ENCODE assay signal across 15 cellular contexts in the genomic region with DNA sequence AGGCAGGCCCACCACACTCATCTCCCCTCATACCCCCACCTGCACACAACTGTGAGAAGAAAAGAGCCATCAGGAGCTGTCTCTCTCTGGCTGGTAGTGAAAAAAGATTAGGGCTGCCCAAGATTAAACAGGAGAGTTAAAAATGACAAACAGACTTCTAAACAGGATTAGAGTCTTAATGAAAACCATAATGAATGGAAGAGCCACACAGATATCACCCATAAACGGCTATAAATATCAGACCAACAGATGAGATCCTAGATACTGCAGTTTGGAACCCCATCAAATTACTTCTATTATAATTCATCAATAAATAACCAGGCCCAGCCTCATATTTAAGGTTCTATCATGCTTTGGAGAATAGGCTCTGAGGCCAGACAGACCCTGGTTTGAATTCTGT.
A peak's percentile ranks its signal among the peaks of the same experiment; 100 is the strongest.
DNase-seq lines count a peak whose midpoint lies in the region; TF ChIP-seq lines count a peak whose summit lies in the region.
"Had no signal": no experiment of that assay in that cellular context is flagged by ENCODE, and none has a peak within 500 bp of the region (broad histone marks: within the 10 kb centered on the region; RNA-seq: fewer than 3 reads in every experiment).

No MANE protein-coding gene starts in this region.

- in situ Hi-C loops in HAP-1 (cut with MboI; ENCODE audit: low sequenced_read_pairs): no loop called here

- no peaks in the 10 kb centered on the region for H3K79me2 ChIP-seq in mesendoderm (ENCODE audit: control insufficient read depth, insufficient read depth, low read length)

- peak overlapping the region; percentile 79 for H3K56ac ChIP-seq in mesendoderm (ENCODE audit: low read length)

- no peak overlapping the region for H3K18ac ChIP-seq in mesendoderm (ENCODE audit: low read length)

- peak overlapping the region; percentile 35 for H3K4me3 ChIP-seq in WERI-Rb-1 (ENCODE audit: low read depth, low read length)
- no peak overlapping the region for H3K4me3 ChIP-seq in mesendoderm (ENCODE audit: low read length)
- no peak overlapping the region for H3K4me3 ChIP-seq in HAP-1
- H3K4me3 ChIP-seq: GM23338 had no signal

- H2BK15ac ChIP-seq in mesendoderm (replicated peaks; ENCODE audit: low read depth): no peak overlapping the region

- H3K27me3 ChIP-seq in WERI-Rb-1 (ENCODE audit: insufficient read depth, low read depth, severe bottlenecking): no peaks in the 10 kb centered on the region
- H3K27me3 ChIP-seq in mesendoderm (ENCODE audit: insufficient read depth, low read length, poor library complexity): no peaks in the 10 kb centered on the region
- H3K27me3 ChIP-seq in HAP-1 (ENCODE audit: low read depth): no peaks in the 10 kb centered on the region

- no CpG with 5 or more reads among the region's 1 CpG for WGBS in mesendoderm (ENCODE audit: extremely low coverage, insufficient coverage, low lambda C conversion rate)

- TF ChIP-seq POLR2A in erythroblast (IDR thresholded peaks at IDR 0.05; ENCODE audit: low read length): no peak

- H3K79me1 ChIP-seq in mesendoderm (ENCODE audit: low read length): no peaks in the 10 kb centered on the region

- no peak for TF ChIP-seq CTCF in WERI-Rb-1 (IDR thresholded peaks at IDR 0.05; ENCODE audit: low read depth, low read length)
- no peak for TF ChIP-seq CTCF in chondrocyte (IDR thresholded peaks at IDR 0.05)

- H3K9me3 ChIP-seq in WERI-Rb-1 (ENCODE audit: severe bottlenecking) (no peaks in the 10 kb centered on the region), HAP-1 (no peaks in the 10 kb centered on the region)

- peak overlapping the region; percentile 83 for H3K27ac ChIP-seq in WERI-Rb-1
- H3K27ac ChIP-seq in mesendoderm (ENCODE audit: low read depth, low read length): no peak overlapping the region

- DNase-seq in NCI-H82 treated with DMSO at 0.1 percent for 48 hours (lab: John Stamatoyannopoulos, UW; ENCODE audit: unreplicated experiment): peak; percentile 87
- DNase-seq in WERI-Rb-1: peak; percentile 79
- no peak for DNase-seq in mesendoderm
- no peak for DNase-seq in chondrocyte (ENCODE audit: low spot score)
- DNase-seq in HAP-1 (ENCODE audit: low spot score in 2 of 2): no peak
- DNase-seq in erythroblast (lab: John Stamatoyannopoulos, UW): no peak
- DNase-seq: C1 segment of cervical spinal cord; Calu3; CD4-positive, alpha-beta memory T cell; COR-L47; DMS53; DMS79 treated with DMSO at 0.1 percent for 48 hours; GF-D8; HCEC 1CT had no signal

- H3K9ac ChIP-seq in mesendoderm (ENCODE audit: low read length): no peak overlapping the region

- H3K4me1 ChIP-seq in mesendoderm (ENCODE audit: control insufficient read depth, low read depth, low read length) (peaks cover 23% of the 10 kb centered on the region), HAP-1 (no peaks in the 10 kb centered on the region)

- no peak overlapping the region for H2BK120ac ChIP-seq in mesendoderm (ENCODE audit: low read depth, low read length)

- H3K4me3 Mint-ChIP-seq in chondrocyte (ENCODE audit: unreplicated experiment): no peak overlapping the region
- H3K4me3 Mint-ChIP-seq: CD4-positive, alpha-beta memory T cell; GM23338 had no signal

- H2AK5ac ChIP-seq in mesendoderm (ENCODE audit: low read length): no peak overlapping the region

- H3K27ac Mint-ChIP-seq in chondrocyte (ENCODE audit: unreplicated experiment): no peak overlapping the region
- H3K27ac Mint-ChIP-seq: CD4-positive, alpha-beta memory T cell; GM23338 had no signal

- no peaks in the 10 kb centered on the region for H3K9me3 Mint-ChIP-seq in chondrocyte (ENCODE audit: low read depth)
- H3K9me3 Mint-ChIP-seq: CD4-positive, alpha-beta memory T cell; GM23338 had no signal

- H4K8ac ChIP-seq in mesendoderm (ENCODE audit: low read depth, low read length): no peak overlapping the region

- H3K36me3 ChIP-seq in WERI-Rb-1: peaks cover under 1% of the 10 kb centered on the region; the same call in 1 of the 2 replicates
- no peaks in the 10 kb centered on the region for H3K36me3 ChIP-seq in mesendoderm (ENCODE audit: control insufficient read depth, insufficient read depth, low read length)
- H3K36me3 ChIP-seq in HAP-1 (replicated peaks): no peaks in the 10 kb centered on the region

- no peak overlapping the region for H4K5ac ChIP-seq in mesendoderm (ENCODE audit: low read length)

- H3K4me1 Mint-ChIP-seq in chondrocyte (ENCODE audit: low read depth): no peaks in the 10 kb centered on the region
- H3K4me1 Mint-ChIP-seq: CD4-positive, alpha-beta memory T cell had no signal

- no peak overlapping the region for H2BK5ac ChIP-seq in mesendoderm (ENCODE audit: low read length)

- no peak overlapping the region for H3K4me2 ChIP-seq in mesendoderm (ENCODE audit: low read length)
- H3K4me2 ChIP-seq: GM23338 had no signal

- no peaks in the 10 kb centered on the region for H3K27me3 Mint-ChIP-seq in chondrocyte (ENCODE audit: low read depth)
- H3K27me3 Mint-ChIP-seq: CD4-positive, alpha-beta memory T cell had no signal

- no peak overlapping the region for H3K23ac ChIP-seq in mesendoderm (ENCODE audit: low read length)

- no peak overlapping the region for H3K4ac ChIP-seq in mesendoderm (ENCODE audit: low read depth, low read length)

- peaks cover 5% of the 10 kb centered on the region for H3K36me3 Mint-ChIP-seq in chondrocyte (ENCODE audit: low read depth)
- H3K36me3 Mint-ChIP-seq: CD4-positive, alpha-beta memory T cell had no signal

Comparison
In these comparisons a context has a peak if more than half of its experiments do, and no peak if none do; other contexts are left out.
1. DNase-seq: peak in NCI-H82 treated with DMSO at 0.1 percent for 48 hours (single experiment) and WERI-Rb-1 (single experiment); none in mesendoderm (single experiment), chondrocyte (single experiment), HAP-1 (0 of 2) and erythroblast (0 of 2).